In genomic region chr1:185916866-185917265, GRCh38 we compare ENCODE assay signal across 15 cellular contexts.
"Had no signal": no experiment of that assay in that cellular context is flagged by ENCODE, and none has a peak within 500 bp of the region (broad histone marks: within the 10 kb centered on the region; RNA-seq: fewer than 3 reads in every experiment).

No MANE protein-coding gene starts in this region.

- H3K4me1 ChIP-seq: parathyroid adenoma, stomach, testis, upper lobe of left lung had no signal

- H2AFZ ChIP-seq: parathyroid adenoma had no signal

- H3K4me3 ChIP-seq: coronary artery, stomach, testis, upper lobe of left lung had no signal

- DNase-seq: activated CD4-positive, alpha-beta memory T cell treated with anti-CD3 and anti-CD28 coated beads, Interleukin-2, amount 10 ng/mL, durations not matched to agents 7 days and 5 days; activated CD8-positive, alpha-beta memory T cell treated with anti-CD3 and anti-CD28 coated beads, Interleukin-2, amount 50 U/mL, for 4 hours; activated gamma-delta T cell; activated T-cell treated with anti-CD3 and anti-CD28 coated beads, Interleukin-2, amount 50 U/mL, for 48 hours; amniotic stem cell; central memory CD4-positive, alpha-beta T cell; naive B cell; stimulated activated CD4-positive, alpha-beta T cell treated with anti-CD3 and anti-CD28 coated beads, Interleukin-1b, Interleukin-23, amount 100 ng/mL, for 48 hours; stomach; testis; upper lobe of left lung; WERI-Rb-1 had no signal

- H3K79me2 ChIP-seq: parathyroid adenoma had no signal

- H3K27me3 ChIP-seq: stomach, testis had no signal

- H3K4me1 Mint-ChIP-seq: activated CD4-positive, alpha-beta memory T cell treated with anti-CD3 and anti-CD28 coated beads, Interleukin-2, amount 10 ng/mL, durations not matched to agents 7 days and 5 days; naive B cell had no signal

- H3K36me3 ChIP-seq: stomach, upper lobe of left lung, WERI-Rb-1 had no signal

- H3K27ac ChIP-seq: coronary artery, parathyroid adenoma, stomach, testis, upper lobe of left lung, WERI-Rb-1 had no signal

- H3K9ac ChIP-seq: parathyroid adenoma had no signal

- H3K9me3 ChIP-seq: stomach, testis, upper lobe of left lung had no signal

- H3K9me3 Mint-ChIP-seq: activated CD4-positive, alpha-beta memory T cell treated with anti-CD3 and anti-CD28 coated beads, Interleukin-2, amount 10 ng/mL, durations not matched to agents 7 days and 5 days; activated naive CD4-positive, alpha-beta T cell treated with anti-CD3 and anti-CD28 coated beads, Interleukin-2, amount 50 U/mL, for 72 hours had no signal

- H3K27ac Mint-ChIP-seq: activated CD4-positive, alpha-beta memory T cell treated with anti-CD3 and anti-CD28 coated beads, Interleukin-2, amount 10 ng/mL, durations not matched to agents 7 days and 5 days; activated naive CD4-positive, alpha-beta T cell treated with anti-CD3 and anti-CD28 coated beads, Interleukin-2, amount 50 U/mL, for 72 hours; naive B cell had no signal

- H3K36me3 Mint-ChIP-seq: activated naive CD4-positive, alpha-beta T cell treated with anti-CD3 and anti-CD28 coated beads, Interleukin-2, amount 50 U/mL, for 72 hours; naive B cell had no signal

- H3K4me3 Mint-ChIP-seq: activated CD4-positive, alpha-beta memory T cell treated with anti-CD3 and anti-CD28 coated beads, Interleukin-2, amount 10 ng/mL, durations not matched to agents 7 days and 5 days; naive B cell had no signal

- H3K27me3 Mint-ChIP-seq: activated CD4-positive, alpha-beta memory T cell treated with anti-CD3 and anti-CD28 coated beads, Interleukin-2, amount 10 ng/mL, durations not matched to agents 7 days and 5 days; naive B cell had no signal
